8 cellular contexts compared by ENCODE assay signal in the genomic region with DNA sequence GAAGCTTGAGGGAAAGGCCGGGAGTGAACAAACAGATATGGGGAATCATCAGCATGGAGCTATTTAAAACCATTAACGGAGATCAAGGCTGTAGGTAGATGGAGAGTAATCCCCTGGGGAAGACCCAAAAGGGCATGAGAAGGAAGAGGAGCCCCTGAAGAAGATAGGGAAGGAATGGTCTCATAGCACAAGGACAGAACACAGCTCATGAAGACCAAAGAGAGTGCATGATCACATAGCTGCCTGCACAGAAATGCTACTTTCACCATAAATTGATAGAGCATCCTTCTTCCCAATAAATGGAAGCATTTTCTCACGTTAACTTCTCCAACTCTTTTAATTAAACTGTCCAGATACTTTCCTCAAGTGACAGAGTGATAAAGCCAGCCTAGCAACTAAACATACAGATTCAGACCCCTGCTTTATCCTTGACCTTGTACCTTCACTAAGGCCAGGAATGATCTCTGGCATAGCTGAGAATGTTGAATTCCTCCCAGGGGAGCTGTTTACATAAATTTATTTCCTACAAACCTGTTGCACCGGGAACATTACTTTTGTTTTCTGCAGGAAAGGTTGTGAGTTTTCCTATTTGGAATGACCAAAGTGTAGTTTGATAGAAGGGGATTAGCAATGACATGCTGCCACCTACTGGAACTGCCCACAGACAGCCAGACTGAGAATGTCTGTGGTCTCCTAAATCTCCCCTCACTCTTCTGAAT.
DNase-seq lines count a peak whose midpoint lies in the region; ATAC-seq, FAIRE-seq and TF ChIP-seq lines count a peak whose summit lies in the region.

No MANE protein-coding gene starts in this region.

- H3K4me1 ChIP-seq in A673 (ENCODE audit: insufficient read depth, low read length, poor library complexity, severe bottlenecking), result no peaks in the 10 kb centered on the region

- POLR2A ChIA-PET in A673 (lab: Charles Lee; ENCODE audit: low non-redundant PET), result no interaction called here

- peak; percentile 25 for DNase-seq in A673 (ENCODE audit: low spot score)
- DNase-seq in GM19239 (ENCODE audit: insufficient read length, low spot score), result no peak
- peak; percentile 35 for DNase-seq in NCI-H82 treated with DMSO at 0.1 percent for 48 hours (lab: John Stamatoyannopoulos, UW; ENCODE audit: unreplicated experiment)
- DNase-seq in endothelial cell (ENCODE audit: low spot score), result peak; percentile 54
- peak; percentile 52 for DNase-seq in nephron progenitor cell
- DNase-seq in activated T-cell treated with anti-CD3 and anti-CD28 coated beads, Interleukin-2, amount 50 U/mL, for 48 hours, result no peak
- DNase-seq in CD1c-positive myeloid dendritic cell (ENCODE audit: extremely low spot score), result no peak

- no peak overlapping the region for H3K4me3 ChIP-seq in A673 (ENCODE audit: low read depth, low read length, poor library complexity, severe bottlenecking)

- no peaks in the 10 kb centered on the region for H3K9me3 ChIP-seq in A673 (ENCODE audit: low read depth, low read length, poor library complexity, severe bottlenecking)

- H3K4me1 Mint-ChIP-seq in endothelial cell (ENCODE audit: unreplicated experiment), result no peaks in the 10 kb centered on the region
- H3K4me1 Mint-ChIP-seq in nephron progenitor cell, result peaks cover 6% of the 10 kb centered on the region

- no peaks in the 10 kb centered on the region for H3K27me3 ChIP-seq in A673 (replicated peaks; ENCODE audit: insufficient read depth, low read depth, low read length, poor library complexity)

- H3K27ac Mint-ChIP-seq in endothelial cell (ENCODE audit: unreplicated experiment), result no peak overlapping the region
- H3K27ac Mint-ChIP-seq in nephron progenitor cell, result no peak overlapping the region

- peak; percentile 72 for TF ChIP-seq CTCF in A673 (conservative IDR thresholded peaks at IDR 0.05; ENCODE audit: low read depth, low read length)
- TF ChIP-seq CTCF in endothelial cell (IDR thresholded peaks at IDR 0.05; ENCODE audit: unreplicated experiment), result peak; percentile 43
- TF ChIP-seq CTCF in nephron progenitor cell (IDR thresholded peaks at IDR 0.05), result peak; percentile 73

- no peaks in the 10 kb centered on the region for H3K36me3 Mint-ChIP-seq in endothelial cell (ENCODE audit: low read depth, unreplicated experiment)
- peaks cover 8% of the 10 kb centered on the region for H3K36me3 Mint-ChIP-seq in nephron progenitor cell (ENCODE audit: low read depth)

- no peaks in the 10 kb centered on the region for H3K36me3 ChIP-seq in A673 (ENCODE audit: insufficient read depth, low read length, poor library complexity, severe bottlenecking)

- H3K9me3 Mint-ChIP-seq in endothelial cell (ENCODE audit: unreplicated experiment), result no peaks in the 10 kb centered on the region
- no peaks in the 10 kb centered on the region for H3K9me3 Mint-ChIP-seq in nephron progenitor cell

- H3K4me3 Mint-ChIP-seq in endothelial cell (ENCODE audit: unreplicated experiment) (no peak overlapping the region), nephron progenitor cell (no peak overlapping the region)

- FAIRE-seq in GM19239 (lab: Jason Lieb, UNC), result peak; percentile 72

- intact Hi-C loops in A673 (cut with micrococcal nuclease; ENCODE audit: unreplicated experiment), result loop anchor here (10.0 kb wide), 1 partner anchor 1302 kb away; no protein-coding TSS in a partner anchor

- CTCF ChIA-PET in A673 (lab: Charles Lee), result interaction anchor here (0.6 kb wide), 1 partner anchor 784 kb away, joined by 4 read pairs; no protein-coding TSS in a partner anchor

- H3K27me3 Mint-ChIP-seq in endothelial cell (ENCODE audit: unreplicated experiment), result no peaks in the 10 kb centered on the region
- no peaks in the 10 kb centered on the region for H3K27me3 Mint-ChIP-seq in nephron progenitor cell (ENCODE audit: low read depth, poor library complexity)

- no peak overlapping the region for H3K27ac ChIP-seq in A673 (ENCODE audit: low read depth, low read length, poor library complexity, severe bottlenecking)

- ATAC-seq in GM18502 (IDR thresholded peaks at IDR 0.05; ENCODE audit: poor library complexity, unreplicated experiment), result no peak

- no TSS peak for BruUV-seq in A673 (replicated peaks; lab: Mats Ljungman, UMichigan)

Comparison
In these comparisons a context has a peak if more than half of its experiments do, and no peak if none do; other contexts are left out.
1. DNase-seq: peak in A673 (single experiment), NCI-H82 treated with DMSO at 0.1 percent for 48 hours (single experiment), endothelial cell (single experiment) and nephron progenitor cell (single experiment); none in GM19239 (single experiment), activated T-cell treated with anti-CD3 and anti-CD28 coated beads, Interleukin-2, amount 50 U/mL, for 48 hours (0 of 2) and CD1c-positive myeloid dendritic cell (single experiment).
2. Peak in every context shown above with its lines, with median percentiles within 50 percentile points of each other: CTCF ChIP-seq.